ENCODE assay signal across 18 cellular contexts in the genomic region with DNA sequence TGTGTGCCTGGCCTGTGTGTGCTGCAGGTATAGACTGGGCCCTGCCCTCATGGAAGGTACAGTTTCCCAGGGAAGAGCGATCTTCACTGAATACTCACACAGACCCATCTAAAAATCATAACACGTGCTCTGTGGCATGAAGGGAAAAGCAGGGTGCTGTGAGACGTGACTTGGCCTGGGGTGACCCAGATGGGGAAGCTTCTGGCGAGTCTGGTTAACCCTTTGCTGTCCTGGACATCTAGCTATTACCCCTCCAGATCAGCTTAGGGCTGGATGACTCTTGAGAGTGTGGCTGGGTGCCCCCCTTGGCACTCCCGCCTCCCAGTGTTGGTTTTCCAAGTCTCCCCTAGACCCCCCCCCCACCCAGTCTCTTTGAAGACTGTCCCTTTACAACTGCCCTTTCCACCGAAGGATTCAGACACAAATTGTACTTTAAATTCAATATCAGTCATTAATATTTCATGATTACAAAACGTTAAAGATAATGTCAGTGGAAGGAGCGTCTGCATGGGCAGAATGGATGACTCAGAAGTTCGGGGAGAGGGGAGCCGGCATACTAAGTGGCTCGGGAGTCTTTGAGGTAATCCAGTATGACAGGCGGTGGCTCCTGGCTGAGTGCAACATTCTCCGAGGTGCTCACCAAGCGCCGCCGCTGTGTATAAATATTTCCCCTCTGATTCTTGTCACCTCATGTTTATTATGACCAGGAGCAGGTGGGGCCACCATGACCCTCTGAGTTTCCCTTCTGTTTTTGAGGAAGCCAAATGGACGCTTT.
DNase-seq lines count a peak whose midpoint lies in the region; ATAC-seq and TF ChIP-seq lines count a peak whose summit lies in the region.
"Had no signal": no experiment of that assay in that cellular context is flagged by ENCODE, and none has a peak within 500 bp of the region (broad histone marks: within the 10 kb centered on the region; RNA-seq: fewer than 3 reads in every experiment).

No MANE protein-coding gene starts in this region.

- H3K4me1 Mint-ChIP-seq in GM23338, result peaks cover 18% of the 10 kb centered on the region
- H3K4me1 Mint-ChIP-seq: B cell had no signal

- H3K27me3 Mint-ChIP-seq in GM23338 (ENCODE audit: insufficient read depth, low read depth, poor library complexity), result peaks cover 12% of the 10 kb centered on the region

- no peaks in the 10 kb centered on the region for H4K20me1 ChIP-seq in GM23338 (replicated peaks; ENCODE audit: insufficient read depth)

- H3K36me3 ChIP-seq in lower lobe of right lung (no peaks in the 10 kb centered on the region), GM23338 (ENCODE audit: insufficient read depth) (no peaks in the 10 kb centered on the region)

- H3K9me3 ChIP-seq in lower lobe of right lung, result no peaks in the 10 kb centered on the region
- H3K9me3 ChIP-seq: Caco-2 had no signal

- no peaks in the 10 kb centered on the region for H3K4me1 ChIP-seq in lower lobe of right lung
- H3K4me1 ChIP-seq in GM23338 (ENCODE audit: insufficient read depth), result peaks cover 7% of the 10 kb centered on the region; the same call in 1 of the 2 replicates
- H3K4me1 ChIP-seq: Caco-2 had no signal

- H3K27me3 ChIP-seq in lower lobe of right lung (ENCODE audit: low read depth) (peaks cover 56% of the 10 kb centered on the region), GM23338 (ENCODE audit: insufficient read depth) (peaks cover 10% of the 10 kb centered on the region; the same call in 1 of the 2 replicates)

- no peaks in the 10 kb centered on the region for H3K9me2 ChIP-seq in GM23338 (ENCODE audit: insufficient read depth)

- no peaks in the 10 kb centered on the region; the same call in 2 of the 3 replicates for H3K9me3 Mint-ChIP-seq in GM23338

- H3K27ac Mint-ChIP-seq in GM23338, result no peak overlapping the region
- H3K27ac Mint-ChIP-seq: B cell; CD4-positive, CD25-positive, alpha-beta regulatory T cell had no signal

- intact Hi-C loops in lower lobe of right lung (cut with DNase I), result no loop called here

- H3K27ac ChIP-seq in lower lobe of right lung (no peak overlapping the region), GM23338 (ENCODE audit: low read depth) (no peak overlapping the region)
- H3K27ac ChIP-seq: 22Rv1, SK-N-MC had no signal

- no peaks in the 10 kb centered on the region for H3F3A ChIP-seq in GM23338 (replicated peaks; ENCODE audit: low read depth)

- H3K4me3 ChIP-seq in lower lobe of right lung, result no peak overlapping the region
- no peak overlapping the region for H3K4me3 ChIP-seq in GM23338
- H3K4me3 ChIP-seq: SK-N-MC had no signal

- TF ChIP-seq CTCF in lower lobe of right lung (IDR thresholded peaks at IDR 0.05), result no peak
- TF ChIP-seq CTCF in GM23338 (conservative IDR thresholded peaks at IDR 0.05; ENCODE audit: low read depth in 2 of 2), result no peak

- no peak for ATAC-seq in GM21723 (IDR thresholded peaks at IDR 0.05; ENCODE audit: unreplicated experiment)
- no peak for ATAC-seq in lower lobe of right lung
- ATAC-seq in GM23338, result no peak

- H2AFZ ChIP-seq in GM23338, result no peak overlapping the region

- DNase-seq in DMS 273 (lab: John Stamatoyannopoulos, UW; ENCODE audit: unreplicated experiment) (peak; percentile 61), DMS 273 treated with DMSO at 0.1 percent for 48 hours (lab: John Stamatoyannopoulos, UW) (no peak), MV-4-11 (lab: John Stamatoyannopoulos, UW) (peak; percentile 42), astrocyte of the hippocampus (ENCODE audit: low read depth, low spot score) (peak; percentile 25), retina (peak; percentile 69), lower lobe of right lung (no peak), GM23338 (ENCODE audit: low spot score) (no peak)
- DNase-seq: Caco-2; CD4-positive, CD25-positive, alpha-beta regulatory T cell; EL; NCI-H1105; NCI-H2081; NCI-H748 treated with DMSO at 0.1 percent for 48 hours; SHP77 had no signal

- no peak overlapping the region for H3K4me3 Mint-ChIP-seq in GM23338
- H3K4me3 Mint-ChIP-seq: B cell; CD4-positive, CD25-positive, alpha-beta regulatory T cell had no signal

- no peaks in the 10 kb centered on the region for H3K79me2 ChIP-seq in GM23338 (replicated peaks; ENCODE audit: insufficient read depth)

- no peaks in the 10 kb centered on the region; the same call in 2 of the 3 replicates for H3K36me3 Mint-ChIP-seq in GM23338 (ENCODE audit: low read depth)
- H3K36me3 Mint-ChIP-seq: CD4-positive, CD25-positive, alpha-beta regulatory T cell had no signal

- H3K4me2 ChIP-seq in GM23338, result no peak overlapping the region

TF ChIP-seq in GM23338, 12 proteins besides CTCF, POLR2A, EP300 and RAD21:
- TF ChIP-seq EZH2 (IDR thresholded peaks at IDR 0.05; ENCODE audit: low read depth, unreplicated experiment), result no peak
- no peak for TF ChIP-seq ZNF114 (CRISPR knock-in tag; IDR thresholded peaks at IDR 0.05)
- TF ChIP-seq, protein P1, sequence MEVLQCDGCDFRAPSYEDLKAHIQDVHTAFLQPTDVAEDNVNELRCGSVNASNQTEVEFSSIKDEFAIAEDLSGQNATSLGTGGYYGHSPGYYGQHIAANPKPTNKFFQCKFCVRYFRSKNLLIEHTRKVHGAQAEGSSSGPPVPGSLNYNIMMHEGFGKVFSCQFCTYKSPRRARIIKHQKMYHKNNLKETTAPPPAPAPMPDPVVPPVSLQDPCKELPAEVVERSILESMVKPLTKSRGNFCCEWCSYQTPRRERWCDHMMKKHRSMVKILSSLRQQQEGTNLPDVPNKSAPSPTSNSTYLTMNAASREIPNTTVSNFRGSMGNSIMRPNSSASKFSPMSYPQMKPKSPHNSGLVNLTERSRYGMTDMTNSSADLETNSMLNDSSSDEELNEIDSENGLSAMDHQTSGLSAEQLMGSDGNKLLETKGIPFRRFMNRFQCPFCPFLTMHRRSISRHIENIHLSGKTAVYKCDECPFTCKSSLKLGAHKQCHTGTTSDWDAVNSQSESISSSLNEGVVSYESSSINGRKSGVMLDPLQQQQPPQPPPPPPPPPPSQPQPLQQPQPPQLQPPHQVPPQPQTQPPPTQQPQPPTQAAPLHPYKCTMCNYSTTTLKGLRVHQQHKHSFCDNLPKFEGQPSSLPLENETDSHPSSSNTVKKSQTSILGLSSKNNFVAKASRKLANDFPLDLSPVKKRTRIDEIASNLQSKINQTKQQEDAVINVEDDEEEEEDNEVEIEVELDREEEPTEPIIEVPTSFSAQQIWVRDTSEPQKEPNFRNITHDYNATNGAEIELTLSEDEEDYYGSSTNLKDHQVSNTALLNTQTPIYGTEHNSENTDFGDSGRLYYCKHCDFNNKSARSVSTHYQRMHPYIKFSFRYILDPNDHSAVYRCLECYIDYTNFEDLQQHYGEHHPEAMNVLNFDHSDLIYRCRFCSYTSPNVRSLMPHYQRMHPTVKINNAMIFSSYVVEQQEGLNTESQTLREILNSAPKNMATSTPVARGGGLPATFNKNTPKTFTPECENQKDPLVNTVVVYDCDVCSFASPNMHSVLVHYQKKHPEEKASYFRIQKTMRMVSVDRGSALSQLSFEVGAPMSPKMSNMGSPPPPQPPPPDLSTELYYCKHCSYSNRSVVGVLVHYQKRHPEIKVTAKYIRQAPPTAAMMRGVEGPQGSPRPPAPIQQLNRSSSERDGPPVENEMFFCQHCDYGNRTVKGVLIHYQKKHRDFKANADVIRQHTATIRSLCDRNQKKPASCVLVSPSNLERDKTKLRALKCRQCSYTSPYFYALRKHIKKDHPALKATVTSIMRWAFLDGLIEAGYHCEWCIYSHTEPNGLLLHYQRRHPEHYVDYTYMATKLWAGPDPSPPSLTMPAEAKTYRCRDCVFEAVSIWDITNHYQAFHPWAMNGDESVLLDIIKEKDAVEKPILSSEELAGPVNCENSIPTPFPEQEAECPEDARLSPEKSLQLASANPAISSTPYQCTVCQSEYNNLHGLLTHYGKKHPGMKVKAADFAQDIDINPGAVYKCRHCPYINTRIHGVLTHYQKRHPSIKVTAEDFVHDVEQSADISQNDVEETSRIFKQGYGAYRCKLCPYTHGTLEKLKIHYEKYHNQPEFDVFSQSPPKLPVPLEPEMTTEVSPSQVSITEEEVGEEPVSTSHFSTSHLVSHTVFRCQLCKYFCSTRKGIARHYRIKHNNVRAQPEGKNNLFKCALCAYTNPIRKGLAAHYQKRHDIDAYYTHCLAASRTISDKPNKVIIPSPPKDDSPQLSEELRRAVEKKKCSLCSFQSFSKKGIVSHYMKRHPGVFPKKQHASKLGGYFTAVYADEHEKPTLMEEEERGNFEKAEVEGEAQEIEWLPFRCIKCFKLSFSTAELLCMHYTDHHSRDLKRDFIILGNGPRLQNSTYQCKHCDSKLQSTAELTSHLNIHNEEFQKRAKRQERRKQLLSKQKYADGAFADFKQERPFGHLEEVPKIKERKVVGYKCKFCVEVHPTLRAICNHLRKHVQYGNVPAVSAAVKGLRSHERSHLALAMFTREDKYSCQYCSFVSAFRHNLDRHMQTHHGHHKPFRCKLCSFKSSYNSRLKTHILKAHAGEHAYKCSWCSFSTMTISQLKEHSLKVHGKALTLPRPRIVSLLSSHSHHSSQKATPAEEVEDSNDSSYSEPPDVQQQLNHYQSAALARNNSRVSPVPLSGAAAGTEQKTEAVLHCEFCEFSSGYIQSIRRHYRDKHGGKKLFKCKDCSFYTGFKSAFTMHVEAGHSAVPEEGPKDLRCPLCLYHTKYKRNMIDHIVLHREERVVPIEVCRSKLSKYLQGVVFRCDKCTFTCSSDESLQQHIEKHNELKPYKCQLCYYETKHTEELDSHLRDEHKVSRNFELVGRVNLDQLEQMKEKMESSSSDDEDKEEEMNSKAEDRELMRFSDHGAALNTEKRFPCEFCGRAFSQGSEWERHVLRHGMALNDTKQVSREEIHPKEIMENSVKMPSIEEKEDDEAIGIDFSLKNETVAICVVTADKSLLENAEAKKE (CRISPR knock-in tag; IDR thresholded peaks at IDR 0.05), result no peak
- TF ChIP-seq STAT1 (IDR thresholded peaks at IDR 0.05; ENCODE audit: unreplicated experiment), result no peak
- no peak for TF ChIP-seq POLR2AphosphoS5 (IDR thresholded peaks at IDR 0.05; ENCODE audit: low read depth)
- TF ChIP-seq NANOG (IDR thresholded peaks at IDR 0.05; ENCODE audit: borderline replicate concordance), result no peak
- TF ChIP-seq JUNB (IDR thresholded peaks at IDR 0.05; ENCODE audit: unreplicated experiment), result no peak
- TF ChIP-seq, protein P2, sequence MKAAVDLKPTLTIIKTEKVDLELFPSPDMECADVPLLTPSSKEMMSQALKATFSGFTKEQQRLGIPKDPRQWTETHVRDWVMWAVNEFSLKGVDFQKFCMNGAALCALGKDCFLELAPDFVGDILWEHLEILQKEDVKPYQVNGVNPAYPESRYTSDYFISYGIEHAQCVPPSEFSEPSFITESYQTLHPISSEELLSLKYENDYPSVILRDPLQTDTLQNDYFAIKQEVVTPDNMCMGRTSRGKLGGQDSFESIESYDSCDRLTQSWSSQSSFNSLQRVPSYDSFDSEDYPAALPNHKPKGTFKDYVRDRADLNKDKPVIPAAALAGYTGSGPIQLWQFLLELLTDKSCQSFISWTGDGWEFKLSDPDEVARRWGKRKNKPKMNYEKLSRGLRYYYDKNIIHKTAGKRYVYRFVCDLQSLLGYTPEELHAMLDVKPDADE (IDR thresholded peaks at IDR 0.05), result no peak
- TF ChIP-seq EZH2phosphoT487 (IDR thresholded peaks at IDR 0.05; ENCODE audit: unreplicated experiment), result no peak

Comparison
In these comparisons a context has a peak if more than half of its experiments do, and no peak if none do; other contexts are left out.
1. DNase-seq: peak in DMS 273 (single experiment), MV-4-11 (single experiment), astrocyte of the hippocampus (single experiment) and retina (single experiment); none in DMS 273 treated with DMSO at 0.1 percent for 48 hours (single experiment), lower lobe of right lung (single experiment) and GM23338 (single experiment).